In the genomic region with DNA sequence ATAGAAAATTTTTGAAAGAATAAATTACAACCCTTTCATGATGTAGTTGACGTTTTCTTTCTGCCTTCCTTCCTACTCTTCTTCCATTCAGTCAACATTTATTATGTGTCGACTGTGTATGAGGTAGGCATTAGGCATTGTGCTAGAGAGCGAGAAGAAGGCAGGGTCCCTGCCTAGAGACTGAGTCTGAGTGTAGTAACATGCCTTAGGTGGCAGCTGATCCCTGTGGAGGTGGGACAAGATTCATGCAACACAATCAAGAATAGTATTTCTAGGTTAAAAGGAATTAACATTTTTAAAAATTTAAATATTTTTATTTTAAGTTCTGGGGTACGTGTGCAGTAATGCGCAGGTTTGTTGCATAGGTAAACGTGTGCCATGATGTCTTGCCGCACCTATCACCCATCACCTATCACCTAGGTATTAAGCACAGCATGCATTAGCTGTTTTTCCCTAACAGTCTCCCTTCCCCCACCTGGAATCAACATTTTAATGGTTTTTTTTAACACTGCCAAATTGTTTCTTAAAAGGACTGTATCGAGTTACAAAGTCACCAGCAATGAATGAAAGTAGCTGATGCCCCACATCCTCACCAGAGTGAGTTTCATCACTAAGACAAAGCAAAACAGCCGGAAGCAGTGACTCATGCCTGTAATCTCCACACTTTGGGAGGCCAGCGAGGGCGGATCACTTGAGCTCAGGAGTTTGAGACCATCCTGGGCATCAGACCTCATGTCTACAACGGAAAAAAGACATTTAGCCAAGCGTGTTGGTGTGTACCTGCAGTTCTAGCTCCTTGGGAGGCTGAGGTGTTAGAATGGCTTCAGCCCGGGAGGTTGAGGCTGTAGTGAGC, we compare ENCODE assay signal across 8 cellular contexts.
DNase-seq lines count a peak whose midpoint lies in the region; ATAC-seq and TF ChIP-seq lines count a peak whose summit lies in the region.

No MANE protein-coding gene starts in this region.

- no peak overlapping the region for H3K4me3 ChIP-seq in CD4-positive, alpha-beta memory T cell (ENCODE audit: low read length in 2 of 2)
- H3K4me3 ChIP-seq in HUES64 (ENCODE audit: low read length) (peak overlapping the region; percentile 26), SK-N-SH (ENCODE audit: low read depth in 2 of 2, low read length in 1 of 2) (no peak overlapping the region)

- no peaks in the 10 kb centered on the region for H3K9me2 ChIP-seq in SK-N-SH

- no peak for ATAC-seq in stimulated activated naive B cell treated with anti-CD40 and anti-IgM and Interleukin-4, amounts not matched to agents 10 μg/mL and 1 μg/mL and 100 μg/mL, for 72 hours (replicated peaks)

- H3F3A ChIP-seq in SK-N-SH (replicated peaks; ENCODE audit: insufficient read depth): peaks cover 24% of the 10 kb centered on the region

- peaks cover 82% of the 10 kb centered on the region for H3K79me2 ChIP-seq in SK-N-SH (ENCODE audit: insufficient read depth)

- H3K27ac ChIP-seq in CD4-positive, alpha-beta memory T cell (ENCODE audit: low read depth, low read length): no peak overlapping the region
- H3K27ac ChIP-seq in HUES64 (ENCODE audit: low read depth, low read length) (peak overlapping the region; percentile 98), SK-N-SH (ENCODE audit: low read depth in 2 of 2, low read length in 1 of 2) (peak overlapping the region in 1 of 2 experiments; percentile 67; a peak in 2 of 4 replicates)

- no peak overlapping the region for H3K27ac Mint-ChIP-seq in CD4-positive, alpha-beta memory T cell
- H3K27ac Mint-ChIP-seq in stimulated activated naive B cell treated with anti-CD40 and anti-IgM and Interleukin-4, amounts not matched to agents 10 μg/mL and 1 μg/mL and 100 μg/mL, for 72 hours: no peak overlapping the region

- no peaks in the 10 kb centered on the region for H3K27me3 ChIP-seq in CD4-positive, alpha-beta memory T cell (ENCODE audit: insufficient read depth, low read length)
- H3K27me3 ChIP-seq in HUES64 (ENCODE audit: insufficient read depth, low read length) (no peaks in the 10 kb centered on the region), SK-N-SH (ENCODE audit: insufficient read depth) (no peaks in the 10 kb centered on the region)

- peak overlapping the region; percentile 49 for H3K9ac ChIP-seq in HUES64 (ENCODE audit: low read depth, low read length)
- no peak overlapping the region for H3K9ac ChIP-seq in SK-N-SH

- no peak for TF ChIP-seq CTCF in SK-N-SH (IDR thresholded peaks at IDR 0.05)

- peak; percentile 0 to 64 (median 7) for DNase-seq in CD4-positive, alpha-beta memory T cell
- no peak for DNase-seq in SK-N-SH
- DNase-seq in erythroblast (lab: John Stamatoyannopoulos, UW): peak; percentile 22 to 49
- peak; percentile 73 for DNase-seq in pulmonary artery endothelial cell (ENCODE audit: low read depth, low spot score)
- no peak for DNase-seq in head of caudate nucleus
- DNase-seq in GDM1 (lab: John Stamatoyannopoulos, UW): no peak
- no peak for DNase-seq in stimulated activated naive B cell treated with anti-CD40 and anti-IgM and Interleukin-4, amounts not matched to agents 10 μg/mL and 1 μg/mL and 100 μg/mL, for 72 hours

- H3K36me3 Mint-ChIP-seq in CD4-positive, alpha-beta memory T cell: no peaks in the 10 kb centered on the region
- no peaks in the 10 kb centered on the region for H3K36me3 Mint-ChIP-seq in stimulated activated naive B cell treated with anti-CD40 and anti-IgM and Interleukin-4, amounts not matched to agents 10 μg/mL and 1 μg/mL and 100 μg/mL, for 72 hours

- POLR2A ChIA-PET in CD4-positive, alpha-beta memory T cell (lab: Charles Lee; ENCODE audit: partially characterized antibody): no interaction called here
- POLR2A ChIA-PET in SK-N-SH (lab: Yijun Ruan, JAX): no interaction called here

- peaks cover 2 to 6% of the 10 kb centered on the region in 2 donors for H3K27me3 Mint-ChIP-seq in CD4-positive, alpha-beta memory T cell
- H3K27me3 Mint-ChIP-seq in stimulated activated naive B cell treated with anti-CD40 and anti-IgM and Interleukin-4, amounts not matched to agents 10 μg/mL and 1 μg/mL and 100 μg/mL, for 72 hours: peaks cover 9 to 12% of the 10 kb centered on the region in 2 donors

- H3K4me2 ChIP-seq in SK-N-SH: peak overlapping the region; percentile 60; the same call in 1 of the 2 replicates

- peak in 1 of 2 experiments; percentile 62; a peak in 1 of 4 replicates for TF ChIP-seq EP300 in SK-N-SH (IDR thresholded peaks at IDR 0.05; ENCODE audit: borderline replicate concordance in 1 of 2, low read depth in 1 of 2, low read length in 1 of 2)

- H2AFZ ChIP-seq in SK-N-SH (ENCODE audit: low read depth): no peak overlapping the region

- peaks cover 8% of the 10 kb centered on the region; the same call in 1 of the 2 replicates for H4K20me1 ChIP-seq in SK-N-SH (ENCODE audit: insufficient read depth)

- H3K36me3 ChIP-seq in CD4-positive, alpha-beta memory T cell (ENCODE audit: insufficient read depth, low read length): no peaks in the 10 kb centered on the region
- H3K36me3 ChIP-seq in HUES64 (ENCODE audit: insufficient read depth, low read length): no peaks in the 10 kb centered on the region
- H3K36me3 ChIP-seq in SK-N-SH (replicated peaks in 1 of 2; ENCODE audit: control insufficient read depth in 1 of 2, insufficient read depth in 2 of 2, low read length in 1 of 2): peaks cover 0 to 5% of the 10 kb centered on the region in 2 experiments

- H3K9me3 ChIP-seq in CD4-positive, alpha-beta memory T cell (ENCODE audit: control insufficient read depth in 1 of 2, low read length in 2 of 2): no peaks in the 10 kb centered on the region
- H3K9me3 ChIP-seq in HUES64 (ENCODE audit: insufficient read depth, low read depth, low read length): peaks cover 5% of the 10 kb centered on the region; the same call in 1 of the 2 replicates
- H3K9me3 ChIP-seq in SK-N-SH: no peaks in the 10 kb centered on the region

- TF ChIP-seq POLR2A in erythroblast (IDR thresholded peaks at IDR 0.05; ENCODE audit: low read length): no peak

- peaks cover 0 to 3% (median 0%) of the 10 kb centered on the region in 8 donors for H3K9me3 Mint-ChIP-seq in CD4-positive, alpha-beta memory T cell
- H3K9me3 Mint-ChIP-seq in stimulated activated naive B cell treated with anti-CD40 and anti-IgM and Interleukin-4, amounts not matched to agents 10 μg/mL and 1 μg/mL and 100 μg/mL, for 72 hours: peaks cover 0 to 3% of the 10 kb centered on the region in 2 donors

- no peaks in the 10 kb centered on the region for H3K4me1 ChIP-seq in CD4-positive, alpha-beta memory T cell (ENCODE audit: insufficient read depth, low read length)
- H3K4me1 ChIP-seq in HUES64 (ENCODE audit: insufficient read depth, low read length) (peaks cover 77% of the 10 kb centered on the region), SK-N-SH (ENCODE audit: control insufficient read depth in 1 of 2, insufficient read depth in 2 of 2, low read depth in 1 of 2, low read length in 1 of 2) (peaks cover 3 to 36% of the 10 kb centered on the region in 2 experiments; a peak in 2 of 4 replicates)

- H3K4me1 Mint-ChIP-seq in CD4-positive, alpha-beta memory T cell: peaks cover 8 to 32% (median 11%) of the 10 kb centered on the region in 4 donors
- no peaks in the 10 kb centered on the region for H3K4me1 Mint-ChIP-seq in stimulated activated naive B cell treated with anti-CD40 and anti-IgM and Interleukin-4, amounts not matched to agents 10 μg/mL and 1 μg/mL and 100 μg/mL, for 72 hours

- WGBS in HUES64: under 1% methylated on average over 12 of the region's 14 CpGs
- 50% methylated on average over 14 of the region's 14 CpGs for WGBS in SK-N-SH (ENCODE audit: low lambda C conversion rate)

- CTCF ChIA-PET in CD4-positive, alpha-beta memory T cell (lab: Charles Lee; ENCODE audit: partially characterized antibody): interaction anchor here (0.8 kb wide), 1 partner anchor 110 kb away, joined by 3 read pairs; no protein-coding TSS in a partner anchor
- CTCF ChIA-PET in SK-N-SH (lab: Yijun Ruan, JAX): no interaction called here

- no peak for TF ChIP-seq RAD21 in SK-N-SH (IDR thresholded peaks at IDR 0.05; ENCODE audit: low read length)

- H3K4me3 Mint-ChIP-seq in CD4-positive, alpha-beta memory T cell: peak overlapping the region in 3 of 8 donors; percentile 9 to 45 (median 13)
- H3K4me3 Mint-ChIP-seq in stimulated activated naive B cell treated with anti-CD40 and anti-IgM and Interleukin-4, amounts not matched to agents 10 μg/mL and 1 μg/mL and 100 μg/mL, for 72 hours: no peak overlapping the region

- intact Hi-C loops in CD4-positive, alpha-beta memory T cell (cut with micrococcal nuclease): loop anchor here (5.0 kb wide), 1 partner anchor 86 kb away; a partner anchor contains a TSS
- intact Hi-C loops in head of caudate nucleus (cut with DNase I): no loop called here

TF ChIP-seq in SK-N-SH, 30 proteins besides CTCF, POLR2A, EP300 and RAD21 (continues in another document):
- TF ChIP-seq, protein P1, sequence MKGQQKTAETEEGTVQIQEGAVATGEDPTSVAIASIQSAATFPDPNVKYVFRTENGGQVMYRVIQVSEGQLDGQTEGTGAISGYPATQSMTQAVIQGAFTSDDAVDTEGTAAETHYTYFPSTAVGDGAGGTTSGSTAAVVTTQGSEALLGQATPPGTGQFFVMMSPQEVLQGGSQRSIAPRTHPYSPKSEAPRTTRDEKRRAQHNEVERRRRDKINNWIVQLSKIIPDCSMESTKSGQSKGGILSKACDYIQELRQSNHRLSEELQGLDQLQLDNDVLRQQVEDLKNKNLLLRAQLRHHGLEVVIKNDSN (IDR thresholded peaks at IDR 0.05; ENCODE audit: borderline replicate concordance, low read depth): no peak
- TF ChIP-seq NFIC (IDR thresholded peaks at IDR 0.05; ENCODE audit: borderline replicate concordance): no peak
- peak; percentile 89 for TF ChIP-seq FOSL2 (IDR thresholded peaks at IDR 0.05; ENCODE audit: borderline replicate concordance, low read depth)
- no peak for TF ChIP-seq ELF1 (IDR thresholded peaks at IDR 0.05)
- TF ChIP-seq, protein P2, sequence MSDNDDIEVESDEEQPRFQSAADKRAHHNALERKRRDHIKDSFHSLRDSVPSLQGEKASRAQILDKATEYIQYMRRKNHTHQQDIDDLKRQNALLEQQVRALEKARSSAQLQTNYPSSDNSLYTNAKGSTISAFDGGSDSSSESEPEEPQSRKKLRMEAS (IDR thresholded peaks at IDR 0.05; ENCODE audit: low read depth): peak; percentile 41; the same call in 1 of the 2 replicates

Comparison
In these comparisons a context has a peak if more than half of its experiments do, and no peak if none do; other contexts are left out.
1. DNase-seq: peak in CD4-positive, alpha-beta memory T cell (5 of 5), erythroblast (2 of 2) and pulmonary artery endothelial cell (single experiment); none in SK-N-SH (single experiment), head of caudate nucleus (0 of 42), GDM1 (single experiment) and stimulated activated naive B cell treated with anti-CD40 and anti-IgM and Interleukin-4, amounts not matched to agents 10 μg/mL and 1 μg/mL and 100 μg/mL, for 72 hours (single experiment).